1 cellular context compared by ENCODE assay signal in the genomic region with DNA sequence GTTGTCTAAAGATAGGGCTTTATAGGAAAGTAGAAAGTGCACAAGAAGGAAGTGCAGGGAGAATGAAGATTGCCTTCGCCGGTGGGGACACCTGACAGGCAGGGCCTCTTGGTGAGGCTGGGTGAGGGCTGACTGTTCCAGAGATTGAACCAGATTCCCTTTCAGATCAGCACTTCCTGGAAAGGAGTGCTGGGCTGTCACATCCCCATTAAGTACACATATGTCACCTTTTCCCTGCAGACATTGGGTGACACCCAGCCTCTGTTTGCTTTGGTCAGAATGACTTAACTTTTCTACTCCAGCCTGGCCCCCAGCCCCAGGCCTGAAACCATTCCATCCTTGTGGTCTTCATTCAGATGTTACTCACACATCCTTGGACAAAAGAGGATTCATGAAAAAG.
TF ChIP-seq lines count a peak whose summit lies in the region.

No MANE protein-coding gene starts in this region.

TF ChIP-seq in HepG2, 621 proteins besides CTCF, POLR2A, EP300 and RAD21 (continued from another document and continues in another):
- TF ChIP-seq ZNF574 (CRISPR knock-in tag; IDR thresholded peaks at IDR 0.05) (0 out of 2 replicates have a peak, but pooled peaks have one; percentile 17), ATAD3A (CRISPR knock-in tag; IDR thresholded peaks at IDR 0.05) (no peak), FOXJ3 (CRISPR knock-in tag; IDR thresholded peaks at IDR 0.05; ENCODE audit: borderline replicate concordance) (no peak), KMT2B (CRISPR knock-in tag; IDR thresholded peaks at IDR 0.05) (peak; percentile 56; the same call in 1 of the 2 replicates), GABPA (IDR thresholded peaks at IDR 0.05; ENCODE audit: low read depth, low read length) (no peak), GABPA (CRISPR knock-in tag; IDR thresholded peaks at IDR 0.05; ENCODE audit: low read depth) (peak; percentile 66), ZBTB43 (CRISPR knock-in tag; conservative IDR thresholded peaks at IDR 0.05) (peak; percentile 51; the same call in 1 of the 2 replicates), ZNF382 (CRISPR knock-in tag; IDR thresholded peaks at IDR 0.05; ENCODE audit: borderline replicate concordance) (no peak), KDM4B (CRISPR knock-in tag; IDR thresholded peaks at IDR 0.05) (peak; percentile 59; the same call in 1 of the 2 replicates), HOXA3 (CRISPR knock-in tag; IDR thresholded peaks at IDR 0.05) (no peak; the same call in 1 of the 2 replicates), ZFX (CRISPR knock-in tag; IDR thresholded peaks at IDR 0.05; ENCODE audit: low read depth) (peak; percentile 72), GATA4 (IDR thresholded peaks at IDR 0.05; ENCODE audit: borderline replicate concordance, low read depth) (0 out of 2 replicates have a peak, but pooled peaks have one; percentile 32), ZFY (CRISPR knock-in tag; IDR thresholded peaks at IDR 0.05) (peak; percentile 52), ETV6 (CRISPR knock-in tag; conservative IDR thresholded peaks at IDR 0.05) (no peak), NR2F6 (IDR thresholded peaks at IDR 0.05) (0 out of 2 replicates have a peak, but pooled peaks have one; percentile 10), NR2F6 (CRISPR knock-in tag; IDR thresholded peaks at IDR 0.05) (peak; percentile 64), TFAP4 (IDR thresholded peaks at IDR 0.05; ENCODE audit: borderline replicate concordance, low read depth) (peak; percentile 42; the same call in 1 of the 2 replicates), ZNF788 (CRISPR knock-in tag; IDR thresholded peaks at IDR 0.05; ENCODE audit: borderline replicate concordance) (0 out of 2 replicates have a peak, but pooled peaks have one; percentile 37), ZSCAN21 (CRISPR knock-in tag; IDR thresholded peaks at IDR 0.05; ENCODE audit: borderline replicate concordance) (peak; percentile 71), FOXC1 (CRISPR knock-in tag; IDR thresholded peaks at IDR 0.05; ENCODE audit: borderline replicate concordance) (no peak), ETV5 (CRISPR knock-in tag; IDR thresholded peaks at IDR 0.05; ENCODE audit: borderline replicate concordance) (peak; percentile 85; the same call in 1 of the 2 replicates), MXI1 (IDR thresholded peaks at IDR 0.05; ENCODE audit: borderline replicate concordance, low read depth, low read length) (peak; percentile 51; the same call in 1 of the 3 replicates), FOXO1 (CRISPR knock-in tag; IDR thresholded peaks at IDR 0.05) (peak; percentile 46; the same call in 1 of the 2 replicates), MAFF (IDR thresholded peaks at IDR 0.05; ENCODE audit: low read depth, low read length) (0 out of 2 replicates have a peak, but pooled peaks have one; percentile 13), MED1 (CRISPR knock-in tag; IDR thresholded peaks at IDR 0.05) (peak; percentile 95), ZNF652 (CRISPR knock-in tag; IDR thresholded peaks at IDR 0.05; ENCODE audit: borderline replicate concordance, low read depth) (0 out of 2 replicates have a peak, but pooled peaks have one; percentile 7), ZNF557 (CRISPR knock-in tag; IDR thresholded peaks at IDR 0.05) (peak; percentile 61; the same call in 1 of the 2 replicates), POLR2G (IDR thresholded peaks at IDR 0.05; ENCODE audit: low read depth, low read length) (no peak; the same call in 1 of the 2 replicates), FOXA3 (CRISPR knock-in tag; IDR thresholded peaks at IDR 0.05) (peak; percentile 81), CEBPG (CRISPR knock-in tag; IDR thresholded peaks at IDR 0.05) (peak; percentile 62), MEIS1 (CRISPR knock-in tag; IDR thresholded peaks at IDR 0.05; ENCODE audit: borderline replicate concordance) (0 out of 2 replicates have a peak, but pooled peaks have one; percentile 96), MIXL1 (CRISPR knock-in tag; IDR thresholded peaks at IDR 0.05) (peak; percentile 85), JUNB (CRISPR knock-in tag; IDR thresholded peaks at IDR 0.05; ENCODE audit: borderline replicate concordance) (no peak), SALL1 (CRISPR knock-in tag; IDR thresholded peaks at IDR 0.05) (peak; percentile 74), MEF2D (CRISPR knock-in tag; IDR thresholded peaks at IDR 0.05) (peak; percentile 18; the same call in 1 of the 2 replicates), JARID2 (CRISPR knock-in tag; IDR thresholded peaks at IDR 0.05; ENCODE audit: insufficient replicate concordance) (peak; percentile 22), PLRG1 (conservative IDR thresholded peaks at IDR 0.05) (no peak), KAT8 (CRISPR knock-in tag; IDR thresholded peaks at IDR 0.05) (peak; percentile 63), HOXA5 (CRISPR knock-in tag; IDR thresholded peaks at IDR 0.05) (no peak)
- TF ChIP-seq, protein P1, sequence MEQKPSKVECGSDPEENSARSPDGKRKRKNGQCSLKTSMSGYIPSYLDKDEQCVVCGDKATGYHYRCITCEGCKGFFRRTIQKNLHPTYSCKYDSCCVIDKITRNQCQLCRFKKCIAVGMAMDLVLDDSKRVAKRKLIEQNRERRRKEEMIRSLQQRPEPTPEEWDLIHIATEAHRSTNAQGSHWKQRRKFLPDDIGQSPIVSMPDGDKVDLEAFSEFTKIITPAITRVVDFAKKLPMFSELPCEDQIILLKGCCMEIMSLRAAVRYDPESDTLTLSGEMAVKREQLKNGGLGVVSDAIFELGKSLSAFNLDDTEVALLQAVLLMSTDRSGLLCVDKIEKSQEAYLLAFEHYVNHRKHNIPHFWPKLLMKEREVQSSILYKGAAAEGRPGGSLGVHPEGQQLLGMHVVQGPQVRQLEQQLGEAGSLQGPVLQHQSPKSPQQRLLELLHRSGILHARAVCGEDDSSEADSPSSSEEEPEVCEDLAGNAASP (CRISPR knock-in tag; IDR thresholded peaks at IDR 0.05; ENCODE audit: borderline replicate concordance): peak; percentile 77
- TF ChIP-seq, protein P2, sequence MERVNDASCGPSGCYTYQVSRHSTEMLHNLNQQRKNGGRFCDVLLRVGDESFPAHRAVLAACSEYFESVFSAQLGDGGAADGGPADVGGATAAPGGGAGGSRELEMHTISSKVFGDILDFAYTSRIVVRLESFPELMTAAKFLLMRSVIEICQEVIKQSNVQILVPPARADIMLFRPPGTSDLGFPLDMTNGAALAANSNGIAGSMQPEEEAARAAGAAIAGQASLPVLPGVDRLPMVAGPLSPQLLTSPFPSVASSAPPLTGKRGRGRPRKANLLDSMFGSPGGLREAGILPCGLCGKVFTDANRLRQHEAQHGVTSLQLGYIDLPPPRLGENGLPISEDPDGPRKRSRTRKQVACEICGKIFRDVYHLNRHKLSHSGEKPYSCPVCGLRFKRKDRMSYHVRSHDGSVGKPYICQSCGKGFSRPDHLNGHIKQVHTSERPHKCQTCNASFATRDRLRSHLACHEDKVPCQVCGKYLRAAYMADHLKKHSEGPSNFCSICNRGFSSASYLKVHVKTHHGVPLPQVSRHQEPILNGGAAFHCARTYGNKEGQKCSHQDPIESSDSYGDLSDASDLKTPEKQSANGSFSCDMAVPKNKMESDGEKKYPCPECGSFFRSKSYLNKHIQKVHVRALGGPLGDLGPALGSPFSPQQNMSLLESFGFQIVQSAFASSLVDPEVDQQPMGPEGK (CRISPR knock-in tag; IDR thresholded peaks at IDR 0.05): peak; percentile 92
- TF ChIP-seq, protein P3, sequence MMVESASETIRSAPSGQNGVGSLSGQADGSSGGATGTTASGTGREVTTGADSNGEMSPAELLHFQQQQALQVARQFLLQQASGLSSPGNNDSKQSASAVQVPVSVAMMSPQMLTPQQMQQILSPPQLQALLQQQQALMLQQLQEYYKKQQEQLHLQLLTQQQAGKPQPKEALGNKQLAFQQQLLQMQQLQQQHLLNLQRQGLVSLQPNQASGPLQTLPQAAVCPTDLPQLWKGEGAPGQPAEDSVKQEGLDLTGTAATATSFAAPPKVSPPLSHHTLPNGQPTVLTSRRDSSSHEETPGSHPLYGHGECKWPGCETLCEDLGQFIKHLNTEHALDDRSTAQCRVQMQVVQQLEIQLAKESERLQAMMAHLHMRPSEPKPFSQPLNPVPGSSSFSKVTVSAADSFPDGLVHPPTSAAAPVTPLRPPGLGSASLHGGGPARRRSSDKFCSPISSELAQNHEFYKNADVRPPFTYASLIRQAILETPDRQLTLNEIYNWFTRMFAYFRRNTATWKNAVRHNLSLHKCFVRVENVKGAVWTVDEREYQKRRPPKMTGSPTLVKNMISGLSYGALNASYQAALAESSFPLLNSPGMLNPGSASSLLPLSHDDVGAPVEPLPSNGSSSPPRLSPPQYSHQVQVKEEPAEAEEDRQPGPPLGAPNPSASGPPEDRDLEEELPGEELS (CRISPR knock-in tag; IDR thresholded peaks at IDR 0.05): 0 out of 2 replicates have a peak, but pooled peaks have one; percentile 41
- TF ChIP-seq, protein P4, sequence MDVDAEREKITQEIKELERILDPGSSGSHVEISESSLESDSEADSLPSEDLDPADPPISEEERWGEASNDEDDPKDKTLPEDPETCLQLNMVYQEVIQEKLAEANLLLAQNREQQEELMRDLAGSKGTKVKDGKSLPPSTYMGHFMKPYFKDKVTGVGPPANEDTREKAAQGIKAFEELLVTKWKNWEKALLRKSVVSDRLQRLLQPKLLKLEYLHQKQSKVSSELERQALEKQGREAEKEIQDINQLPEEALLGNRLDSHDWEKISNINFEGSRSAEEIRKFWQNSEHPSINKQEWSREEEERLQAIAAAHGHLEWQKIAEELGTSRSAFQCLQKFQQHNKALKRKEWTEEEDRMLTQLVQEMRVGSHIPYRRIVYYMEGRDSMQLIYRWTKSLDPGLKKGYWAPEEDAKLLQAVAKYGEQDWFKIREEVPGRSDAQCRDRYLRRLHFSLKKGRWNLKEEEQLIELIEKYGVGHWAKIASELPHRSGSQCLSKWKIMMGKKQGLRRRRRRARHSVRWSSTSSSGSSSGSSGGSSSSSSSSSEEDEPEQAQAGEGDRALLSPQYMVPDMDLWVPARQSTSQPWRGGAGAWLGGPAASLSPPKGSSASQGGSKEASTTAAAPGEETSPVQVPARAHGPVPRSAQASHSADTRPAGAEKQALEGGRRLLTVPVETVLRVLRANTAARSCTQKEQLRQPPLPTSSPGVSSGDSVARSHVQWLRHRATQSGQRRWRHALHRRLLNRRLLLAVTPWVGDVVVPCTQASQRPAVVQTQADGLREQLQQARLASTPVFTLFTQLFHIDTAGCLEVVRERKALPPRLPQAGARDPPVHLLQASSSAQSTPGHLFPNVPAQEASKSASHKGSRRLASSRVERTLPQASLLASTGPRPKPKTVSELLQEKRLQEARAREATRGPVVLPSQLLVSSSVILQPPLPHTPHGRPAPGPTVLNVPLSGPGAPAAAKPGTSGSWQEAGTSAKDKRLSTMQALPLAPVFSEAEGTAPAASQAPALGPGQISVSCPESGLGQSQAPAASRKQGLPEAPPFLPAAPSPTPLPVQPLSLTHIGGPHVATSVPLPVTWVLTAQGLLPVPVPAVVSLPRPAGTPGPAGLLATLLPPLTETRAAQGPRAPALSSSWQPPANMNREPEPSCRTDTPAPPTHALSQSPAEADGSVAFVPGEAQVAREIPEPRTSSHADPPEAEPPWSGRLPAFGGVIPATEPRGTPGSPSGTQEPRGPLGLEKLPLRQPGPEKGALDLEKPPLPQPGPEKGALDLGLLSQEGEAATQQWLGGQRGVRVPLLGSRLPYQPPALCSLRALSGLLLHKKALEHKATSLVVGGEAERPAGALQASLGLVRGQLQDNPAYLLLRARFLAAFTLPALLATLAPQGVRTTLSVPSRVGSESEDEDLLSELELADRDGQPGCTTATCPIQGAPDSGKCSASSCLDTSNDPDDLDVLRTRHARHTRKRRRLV (CRISPR knock-in tag; IDR thresholded peaks at IDR 0.05): no peak
- TF ChIP-seq, protein P5, sequence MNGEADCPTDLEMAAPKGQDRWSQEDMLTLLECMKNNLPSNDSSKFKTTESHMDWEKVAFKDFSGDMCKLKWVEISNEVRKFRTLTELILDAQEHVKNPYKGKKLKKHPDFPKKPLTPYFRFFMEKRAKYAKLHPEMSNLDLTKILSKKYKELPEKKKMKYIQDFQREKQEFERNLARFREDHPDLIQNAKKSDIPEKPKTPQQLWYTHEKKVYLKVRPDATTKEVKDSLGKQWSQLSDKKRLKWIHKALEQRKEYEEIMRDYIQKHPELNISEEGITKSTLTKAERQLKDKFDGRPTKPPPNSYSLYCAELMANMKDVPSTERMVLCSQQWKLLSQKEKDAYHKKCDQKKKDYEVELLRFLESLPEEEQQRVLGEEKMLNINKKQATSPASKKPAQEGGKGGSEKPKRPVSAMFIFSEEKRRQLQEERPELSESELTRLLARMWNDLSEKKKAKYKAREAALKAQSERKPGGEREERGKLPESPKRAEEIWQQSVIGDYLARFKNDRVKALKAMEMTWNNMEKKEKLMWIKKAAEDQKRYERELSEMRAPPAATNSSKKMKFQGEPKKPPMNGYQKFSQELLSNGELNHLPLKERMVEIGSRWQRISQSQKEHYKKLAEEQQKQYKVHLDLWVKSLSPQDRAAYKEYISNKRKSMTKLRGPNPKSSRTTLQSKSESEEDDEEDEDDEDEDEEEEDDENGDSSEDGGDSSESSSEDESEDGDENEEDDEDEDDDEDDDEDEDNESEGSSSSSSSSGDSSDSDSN (CRISPR knock-in tag; IDR thresholded peaks at IDR 0.05): peak; percentile 9; the same call in 1 of the 2 replicates
